In genomic region chr7:116793795-116794360, GRCh38 we compare ENCODE assay signal across 22 cellular contexts.
"Had no signal": no experiment of that assay in that cellular context is flagged by ENCODE, and none has a peak within 500 bp of the region (broad histone marks: within the 10 kb centered on the region; RNA-seq: fewer than 3 reads in every experiment).

No MANE protein-coding gene starts in this region.

- H3K27ac ChIP-seq: heart left ventricle, hepatocyte, left lung, prostate gland, right atrium auricular region, testis, tibial artery, upper lobe of left lung had no signal

- ATAC-seq: effector memory CD8-positive, alpha-beta T cell; heart left ventricle; left lung; naive thymus-derived CD8-positive, alpha-beta T cell; sciatic nerve; stimulated activated effector memory CD8-positive, alpha-beta T cell treated with anti-CD3 and anti-CD28 coated beads, Interleukin-12 subunit alpha, Interleukin-12 subunit beta, amount 100 ng/mL, for 72 hours; stimulated activated naive CD8-positive, alpha-beta T cell treated with anti-CD3 and anti-CD28 coated beads, Interleukin-15, Interleukin-2, amounts not matched to agents 100 U/mL and 50 U/mL, for 24 hours had no signal

- H3K4me3 ChIP-seq: heart left ventricle, hepatocyte, left lung, prostate gland, right atrium auricular region, testis, tibial artery, upper lobe of left lung had no signal

- H3K36me3 ChIP-seq: prostate gland, tibial artery, upper lobe of left lung had no signal

- H3K27me3 ChIP-seq: heart left ventricle, hepatocyte, left lung, right atrium auricular region, testis, tibial artery, upper lobe of left lung had no signal

- H3K4me1 Mint-ChIP-seq: naive thymus-derived CD8-positive, alpha-beta T cell; nephron progenitor cell; stimulated activated effector memory CD8-positive, alpha-beta T cell treated with anti-CD3 and anti-CD28 coated beads, Interleukin-12 subunit alpha, Interleukin-12 subunit beta, amount 100 ng/mL, for 72 hours had no signal

- H3K9me3 Mint-ChIP-seq: effector memory CD8-positive, alpha-beta T cell; nephron progenitor cell; stimulated activated effector memory CD8-positive, alpha-beta T cell treated with anti-CD3 and anti-CD28 coated beads, Interleukin-12 subunit alpha, Interleukin-12 subunit beta, amount 100 ng/mL, for 72 hours had no signal

- H3K4me1 ChIP-seq: prostate gland, right atrium auricular region, testis, tibial artery had no signal

- DNase-seq: cortex of kidney; effector memory CD8-positive, alpha-beta T cell; heart left ventricle; kidney; left lung; mesendoderm; midbrain; naive thymus-derived CD8-positive, alpha-beta T cell; nephron progenitor cell; nucleus accumbens; stimulated activated CD4-positive, alpha-beta T cell treated with anti-CD3 and anti-CD28 coated beads, Interleukin-2, amount 100 ng/mL, for 24 hours; stimulated activated CD4-positive, alpha-beta T cell treated with anti-CD3 and anti-CD28 coated beads, Interleukin-4, amount 100 ng/mL, for 24 hours; stimulated activated naive CD8-positive, alpha-beta T cell treated with anti-CD3 and anti-CD28 coated beads, Interleukin-15, Interleukin-2, amounts not matched to agents 100 U/mL and 50 U/mL, for 24 hours; substantia nigra; testis; tibial artery; upper lobe of left lung had no signal

- H3K36me3 Mint-ChIP-seq: naive thymus-derived CD8-positive, alpha-beta T cell; stimulated activated effector memory CD8-positive, alpha-beta T cell treated with anti-CD3 and anti-CD28 coated beads, Interleukin-12 subunit alpha, Interleukin-12 subunit beta, amount 100 ng/mL, for 72 hours had no signal

- H3K4me3 Mint-ChIP-seq: effector memory CD8-positive, alpha-beta T cell; naive thymus-derived CD8-positive, alpha-beta T cell; nephron progenitor cell; stimulated activated effector memory CD8-positive, alpha-beta T cell treated with anti-CD3 and anti-CD28 coated beads, Interleukin-12 subunit alpha, Interleukin-12 subunit beta, amount 100 ng/mL, for 72 hours had no signal

- H3K27ac Mint-ChIP-seq: effector memory CD8-positive, alpha-beta T cell; naive thymus-derived CD8-positive, alpha-beta T cell; nephron progenitor cell; stimulated activated effector memory CD8-positive, alpha-beta T cell treated with anti-CD3 and anti-CD28 coated beads, Interleukin-12 subunit alpha, Interleukin-12 subunit beta, amount 100 ng/mL, for 72 hours had no signal

- H3K9me3 ChIP-seq: heart left ventricle, left lung, prostate gland, right atrium auricular region, testis, tibial artery, upper lobe of left lung had no signal
